In genomic region chr7:148987010-148987750, GRCh38 we compare ENCODE assay signal across 1 cellular context.
A peak's percentile ranks its signal among the peaks of the same experiment; 100 is the strongest.
TF ChIP-seq lines count a peak whose summit lies in the region.

No MANE protein-coding gene starts in this region.

TF ChIP-seq in HepG2, 621 proteins besides CTCF, POLR2A, EP300 and RAD21 (continued from another document and continues in another):
- TF ChIP-seq, protein P1, sequence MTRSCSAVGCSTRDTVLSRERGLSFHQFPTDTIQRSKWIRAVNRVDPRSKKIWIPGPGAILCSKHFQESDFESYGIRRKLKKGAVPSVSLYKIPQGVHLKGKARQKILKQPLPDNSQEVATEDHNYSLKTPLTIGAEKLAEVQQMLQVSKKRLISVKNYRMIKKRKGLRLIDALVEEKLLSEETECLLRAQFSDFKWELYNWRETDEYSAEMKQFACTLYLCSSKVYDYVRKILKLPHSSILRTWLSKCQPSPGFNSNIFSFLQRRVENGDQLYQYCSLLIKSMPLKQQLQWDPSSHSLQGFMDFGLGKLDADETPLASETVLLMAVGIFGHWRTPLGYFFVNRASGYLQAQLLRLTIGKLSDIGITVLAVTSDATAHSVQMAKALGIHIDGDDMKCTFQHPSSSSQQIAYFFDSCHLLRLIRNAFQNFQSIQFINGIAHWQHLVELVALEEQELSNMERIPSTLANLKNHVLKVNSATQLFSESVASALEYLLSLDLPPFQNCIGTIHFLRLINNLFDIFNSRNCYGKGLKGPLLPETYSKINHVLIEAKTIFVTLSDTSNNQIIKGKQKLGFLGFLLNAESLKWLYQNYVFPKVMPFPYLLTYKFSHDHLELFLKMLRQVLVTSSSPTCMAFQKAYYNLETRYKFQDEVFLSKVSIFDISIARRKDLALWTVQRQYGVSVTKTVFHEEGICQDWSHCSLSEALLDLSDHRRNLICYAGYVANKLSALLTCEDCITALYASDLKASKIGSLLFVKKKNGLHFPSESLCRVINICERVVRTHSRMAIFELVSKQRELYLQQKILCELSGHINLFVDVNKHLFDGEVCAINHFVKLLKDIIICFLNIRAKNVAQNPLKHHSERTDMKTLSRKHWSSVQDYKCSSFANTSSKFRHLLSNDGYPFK (CRISPR knock-in tag; IDR thresholded peaks at IDR 0.05; ENCODE audit: borderline replicate concordance) = 0 out of 2 replicates have a peak, but pooled peaks have one; percentile 45
- TF ChIP-seq ZNF788 (CRISPR knock-in tag; IDR thresholded peaks at IDR 0.05; ENCODE audit: borderline replicate concordance) = no peak
- TF ChIP-seq MAZ (IDR thresholded peaks at IDR 0.05; ENCODE audit: borderline replicate concordance, low read depth, low read length) = no peak
- no peak for TF ChIP-seq MAZ (CRISPR knock-in tag; IDR thresholded peaks at IDR 0.05; ENCODE audit: low read depth)
- peak; percentile 33; the same call in 1 of the 2 replicates for TF ChIP-seq RFXANK (CRISPR knock-in tag; IDR thresholded peaks at IDR 0.05)
- 0 out of 2 replicates have a peak, but pooled peaks have one; percentile 35 for TF ChIP-seq ZBTB43 (CRISPR knock-in tag; conservative IDR thresholded peaks at IDR 0.05)
- peak; percentile 59 for TF ChIP-seq ZFP36 (IDR thresholded peaks at IDR 0.05; ENCODE audit: borderline replicate concordance, low read depth, low read length, partially characterized antibody)
- no peak; the same call in 1 of the 2 replicates for TF ChIP-seq HOMEZ (CRISPR knock-in tag; IDR thresholded peaks at IDR 0.05; ENCODE audit: low read depth)
- peak; percentile 12; the same call in 1 of the 2 replicates for TF ChIP-seq TFDP2 (CRISPR knock-in tag; IDR thresholded peaks at IDR 0.05)
- TF ChIP-seq ZMAT3 (CRISPR knock-in tag; conservative IDR thresholded peaks at IDR 0.05) = 0 out of 2 replicates have a peak, but pooled peaks have one; percentile 26
- peak; percentile 67 for TF ChIP-seq KMT2B (CRISPR knock-in tag; IDR thresholded peaks at IDR 0.05)
- TF ChIP-seq MIXL1 (CRISPR knock-in tag; IDR thresholded peaks at IDR 0.05) = peak; percentile 78; the same call in 1 of the 2 replicates
- TF ChIP-seq, protein P2, sequence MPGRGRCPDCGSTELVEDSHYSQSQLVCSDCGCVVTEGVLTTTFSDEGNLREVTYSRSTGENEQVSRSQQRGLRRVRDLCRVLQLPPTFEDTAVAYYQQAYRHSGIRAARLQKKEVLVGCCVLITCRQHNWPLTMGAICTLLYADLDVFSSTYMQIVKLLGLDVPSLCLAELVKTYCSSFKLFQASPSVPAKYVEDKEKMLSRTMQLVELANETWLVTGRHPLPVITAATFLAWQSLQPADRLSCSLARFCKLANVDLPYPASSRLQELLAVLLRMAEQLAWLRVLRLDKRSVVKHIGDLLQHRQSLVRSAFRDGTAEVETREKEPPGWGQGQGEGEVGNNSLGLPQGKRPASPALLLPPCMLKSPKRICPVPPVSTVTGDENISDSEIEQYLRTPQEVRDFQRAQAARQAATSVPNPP (CRISPR knock-in tag; IDR thresholded peaks at IDR 0.05) = peak; percentile 100
- peak; percentile 57 for TF ChIP-seq SOX5 (CRISPR knock-in tag; IDR thresholded peaks at IDR 0.05; ENCODE audit: borderline replicate concordance)
- TF ChIP-seq, protein P3, sequence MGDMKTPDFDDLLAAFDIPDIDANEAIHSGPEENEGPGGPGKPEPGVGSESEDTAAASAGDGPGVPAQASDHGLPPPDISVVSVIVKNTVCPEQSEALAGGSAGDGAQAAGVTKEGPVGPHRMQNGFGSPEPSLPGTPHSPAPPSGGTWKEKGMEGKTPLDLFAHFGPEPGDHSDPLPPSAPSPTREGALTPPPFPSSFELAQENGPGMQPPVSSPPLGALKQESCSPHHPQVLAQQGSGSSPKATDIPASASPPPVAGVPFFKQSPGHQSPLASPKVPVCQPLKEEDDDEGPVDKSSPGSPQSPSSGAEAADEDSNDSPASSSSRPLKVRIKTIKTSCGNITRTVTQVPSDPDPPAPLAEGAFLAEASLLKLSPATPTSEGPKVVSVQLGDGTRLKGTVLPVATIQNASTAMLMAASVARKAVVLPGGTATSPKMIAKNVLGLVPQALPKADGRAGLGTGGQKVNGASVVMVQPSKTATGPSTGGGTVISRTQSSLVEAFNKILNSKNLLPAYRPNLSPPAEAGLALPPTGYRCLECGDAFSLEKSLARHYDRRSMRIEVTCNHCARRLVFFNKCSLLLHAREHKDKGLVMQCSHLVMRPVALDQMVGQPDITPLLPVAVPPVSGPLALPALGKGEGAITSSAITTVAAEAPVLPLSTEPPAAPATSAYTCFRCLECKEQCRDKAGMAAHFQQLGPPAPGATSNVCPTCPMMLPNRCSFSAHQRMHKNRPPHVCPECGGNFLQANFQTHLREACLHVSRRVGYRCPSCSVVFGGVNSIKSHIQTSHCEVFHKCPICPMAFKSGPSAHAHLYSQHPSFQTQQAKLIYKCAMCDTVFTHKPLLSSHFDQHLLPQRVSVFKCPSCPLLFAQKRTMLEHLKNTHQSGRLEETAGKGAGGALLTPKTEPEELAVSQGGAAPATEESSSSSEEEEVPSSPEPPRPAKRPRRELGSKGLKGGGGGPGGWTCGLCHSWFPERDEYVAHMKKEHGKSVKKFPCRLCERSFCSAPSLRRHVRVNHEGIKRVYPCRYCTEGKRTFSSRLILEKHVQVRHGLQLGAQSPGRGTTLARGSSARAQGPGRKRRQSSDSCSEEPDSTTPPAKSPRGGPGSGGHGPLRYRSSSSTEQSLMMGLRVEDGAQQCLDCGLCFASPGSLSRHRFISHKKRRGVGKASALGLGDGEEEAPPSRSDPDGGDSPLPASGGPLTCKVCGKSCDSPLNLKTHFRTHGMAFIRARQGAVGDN (CRISPR knock-in tag; IDR thresholded peaks at IDR 0.05) = peak; percentile 49
- TF ChIP-seq, protein P4, sequence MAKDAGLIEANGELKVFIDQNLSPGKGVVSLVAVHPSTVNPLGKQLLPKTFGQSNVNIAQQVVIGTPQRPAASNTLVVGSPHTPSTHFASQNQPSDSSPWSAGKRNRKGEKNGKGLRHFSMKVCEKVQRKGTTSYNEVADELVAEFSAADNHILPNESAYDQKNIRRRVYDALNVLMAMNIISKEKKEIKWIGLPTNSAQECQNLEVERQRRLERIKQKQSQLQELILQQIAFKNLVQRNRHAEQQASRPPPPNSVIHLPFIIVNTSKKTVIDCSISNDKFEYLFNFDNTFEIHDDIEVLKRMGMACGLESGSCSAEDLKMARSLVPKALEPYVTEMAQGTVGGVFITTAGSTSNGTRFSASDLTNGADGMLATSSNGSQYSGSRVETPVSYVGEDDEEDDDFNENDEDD (CRISPR knock-in tag; IDR thresholded peaks at IDR 0.05; ENCODE audit: borderline replicate concordance) = no peak; the same call in 1 of the 2 replicates
- peak; percentile 48; the same call in 1 of the 2 replicates for TF ChIP-seq SAP130 (CRISPR knock-in tag; IDR thresholded peaks at IDR 0.05; ENCODE audit: low read depth)
- TF ChIP-seq NR2C2 (CRISPR knock-in tag; IDR thresholded peaks at IDR 0.05; ENCODE audit: borderline replicate concordance) = no peak
- TF ChIP-seq ZFP37 (CRISPR knock-in tag; IDR thresholded peaks at IDR 0.05; ENCODE audit: borderline replicate concordance) = no peak
- 0 out of 2 replicates have a peak, but pooled peaks have one; percentile 37 for TF ChIP-seq ZNF547 (CRISPR knock-in tag; IDR thresholded peaks at IDR 0.05)
- TF ChIP-seq, protein P5, sequence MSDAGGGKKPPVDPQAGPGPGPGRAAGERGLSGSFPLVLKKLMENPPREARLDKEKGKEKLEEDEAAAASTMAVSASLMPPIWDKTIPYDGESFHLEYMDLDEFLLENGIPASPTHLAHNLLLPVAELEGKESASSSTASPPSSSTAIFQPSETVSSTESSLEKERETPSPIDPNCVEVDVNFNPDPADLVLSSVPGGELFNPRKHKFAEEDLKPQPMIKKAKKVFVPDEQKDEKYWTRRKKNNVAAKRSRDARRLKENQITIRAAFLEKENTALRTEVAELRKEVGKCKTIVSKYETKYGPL (CRISPR knock-in tag; IDR thresholded peaks at IDR 0.05) = no peak; the same call in 1 of the 2 replicates
- TF ChIP-seq CCDC6 (CRISPR knock-in tag; IDR thresholded peaks at IDR 0.05) = peak; percentile 55; the same call in 1 of the 2 replicates
- TF ChIP-seq RXRB (CRISPR knock-in tag; IDR thresholded peaks at IDR 0.05; ENCODE audit: borderline replicate concordance) = peak; percentile 35; the same call in 1 of the 2 replicates
- TF ChIP-seq ZNF503 (CRISPR knock-in tag; IDR thresholded peaks at IDR 0.05) = 0 out of 2 replicates have a peak, but pooled peaks have one; percentile 46
- TF ChIP-seq SNAPC2 (CRISPR knock-in tag; IDR thresholded peaks at IDR 0.05) = peak; percentile 100
- peak; percentile 22 for TF ChIP-seq HNRNPK (IDR thresholded peaks at IDR 0.05; ENCODE audit: low read depth, low read length, poor library complexity, severe bottlenecking)
- TF ChIP-seq SUZ12 (IDR thresholded peaks at IDR 0.05; ENCODE audit: low read depth, low read length) = peak; percentile 60
- TF ChIP-seq NR2F2 (IDR thresholded peaks at IDR 0.05; ENCODE audit: borderline replicate concordance, low read depth) = peak; percentile 52; the same call in 1 of the 2 replicates
- TF ChIP-seq CREM (IDR thresholded peaks at IDR 0.05) = peak; percentile 84
- TF ChIP-seq CREM (CRISPR knock-in tag; IDR thresholded peaks at IDR 0.05) = no peak
- TF ChIP-seq ZNF142 (CRISPR knock-in tag; IDR thresholded peaks at IDR 0.05) = no peak
